In genomic region chr16:11580451-11581086, GRCh38 we compare ENCODE assay signal across 1 cellular context.
TF ChIP-seq lines count a peak whose summit lies in the region.

No MANE protein-coding gene starts in this region.

TF ChIP-seq in GM12878, 131 proteins besides CTCF, POLR2A, EP300 and RAD21:
- TF ChIP-seq, protein P1, sequence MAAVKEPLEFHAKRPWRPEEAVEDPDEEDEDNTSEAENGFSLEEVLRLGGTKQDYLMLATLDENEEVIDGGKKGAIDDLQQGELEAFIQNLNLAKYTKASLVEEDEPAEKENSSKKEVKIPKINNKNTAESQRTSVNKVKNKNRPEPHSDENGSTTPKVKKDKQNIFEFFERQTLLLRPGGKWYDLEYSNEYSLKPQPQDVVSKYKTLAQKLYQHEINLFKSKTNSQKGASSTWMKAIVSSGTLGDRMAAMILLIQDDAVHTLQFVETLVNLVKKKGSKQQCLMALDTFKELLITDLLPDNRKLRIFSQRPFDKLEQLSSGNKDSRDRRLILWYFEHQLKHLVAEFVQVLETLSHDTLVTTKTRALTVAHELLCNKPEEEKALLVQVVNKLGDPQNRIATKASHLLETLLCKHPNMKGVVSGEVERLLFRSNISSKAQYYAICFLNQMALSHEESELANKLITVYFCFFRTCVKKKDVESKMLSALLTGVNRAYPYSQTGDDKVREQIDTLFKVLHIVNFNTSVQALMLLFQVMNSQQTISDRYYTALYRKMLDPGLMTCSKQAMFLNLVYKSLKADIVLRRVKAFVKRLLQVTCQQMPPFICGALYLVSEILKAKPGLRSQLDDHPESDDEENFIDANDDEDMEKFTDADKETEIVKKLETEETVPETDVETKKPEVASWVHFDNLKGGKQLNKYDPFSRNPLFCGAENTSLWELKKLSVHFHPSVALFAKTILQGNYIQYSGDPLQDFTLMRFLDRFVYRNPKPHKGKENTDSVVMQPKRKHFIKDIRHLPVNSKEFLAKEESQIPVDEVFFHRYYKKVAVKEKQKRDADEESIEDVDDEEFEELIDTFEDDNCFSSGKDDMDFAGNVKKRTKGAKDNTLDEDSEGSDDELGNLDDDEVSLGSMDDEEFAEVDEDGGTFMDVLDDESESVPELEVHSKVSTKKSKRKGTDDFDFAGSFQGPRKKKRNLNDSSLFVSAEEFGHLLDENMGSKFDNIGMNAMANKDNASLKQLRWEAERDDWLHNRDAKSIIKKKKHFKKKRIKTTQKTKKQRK (IDR thresholded peaks at IDR 0.05; ENCODE audit: low read depth, low read length) = no peak
- TF ChIP-seq POU2F2 (IDR thresholded peaks at IDR 0.05; ENCODE audit: borderline replicate concordance, low read depth, low read length) (no peak), CBFB (IDR thresholded peaks at IDR 0.05; ENCODE audit: low read depth) (no peak), ZZZ3 (IDR thresholded peaks at IDR 0.05; ENCODE audit: control insufficient read depth, insufficient read length, low read depth) (no peak), ZNF217 (IDR thresholded peaks at IDR 0.05) (no peak), IKZF2 (IDR thresholded peaks at IDR 0.05) (no peak)
